ENCODE assay signal across 8 cellular contexts in genomic region chr14:76267322-76268012, GRCh38.
DNase-seq lines count a peak whose midpoint lies in the region; ATAC-seq and TF ChIP-seq lines count a peak whose summit lies in the region.

No MANE protein-coding gene starts in this region.

- H3K4me3 ChIP-seq in WI38 (ENCODE audit: low read depth, low read length) = peak overlapping the region; percentile 52
- no peak overlapping the region for H3K4me3 ChIP-seq in PC-9

- H3F3A ChIP-seq in PC-9 (ENCODE audit: insufficient read depth, low read depth) = no peaks in the 10 kb centered on the region

- no peaks in the 10 kb centered on the region for H3K9me2 ChIP-seq in PC-9 (ENCODE audit: insufficient read depth)

- no peaks in the 10 kb centered on the region for H4K20me1 ChIP-seq in PC-9 (ENCODE audit: insufficient read depth)

- no peaks in the 10 kb centered on the region; the same call in 1 of the 2 replicates for H3K9me3 ChIP-seq in PC-9 (ENCODE audit: insufficient read depth, low read depth)

- peak; percentile 34 for DNase-seq in activated CD4-positive, CD25-positive, alpha-beta regulatory T cell treated with anti-CD3 and anti-CD28 coated beads, Interleukin-2, amount 50 U/mL, for 72 hours
- no peak for DNase-seq in activated CD4-positive, CD25-positive, alpha-beta regulatory T cell (lab: John Stamatoyannopoulos, UW)
- DNase-seq in globus pallidus (ENCODE audit: low spot score) (peak; percentile 46), nucleus accumbens (lab: John Stamatoyannopoulos, UW) (peak in 46 of 56 donors; percentile 1 to 76 (median 32)), cerebellar nuclear complex (lab: John Stamatoyannopoulos, UW) (no peak), PC-9 (no peak)

- TF ChIP-seq CTCF in WI38 (IDR thresholded peaks at IDR 0.05; ENCODE audit: low read depth, low read length) (no peak), PC-9 (conservative IDR thresholded peaks at IDR 0.05) (no peak)

- H3K27me3 ChIP-seq in PC-9 (ENCODE audit: insufficient read depth, low read depth) = peaks cover 98% of the 10 kb centered on the region

- intact Hi-C loops in PC-9 (cut with micrococcal nuclease; ENCODE audit: unreplicated experiment) = no loop called here

- CTCF ChIA-PET in PC-9 (lab: Charles Lee) = no interaction called here

- H3K27ac ChIP-seq in PC-9 = no peak overlapping the region

- no peaks in the 10 kb centered on the region for H3K4me1 ChIP-seq in PC-9 (replicated peaks; ENCODE audit: insufficient read depth)

- H3K79me2 ChIP-seq in PC-9 (ENCODE audit: low read depth) = no peaks in the 10 kb centered on the region

- POLR2A ChIA-PET in PC-9 (lab: Charles Lee; ENCODE audit: unreplicated experiment) = no interaction called here

- ATAC-seq in GM18519 (IDR thresholded peaks at IDR 0.05; ENCODE audit: low FRiP score, unreplicated experiment) = no peak

- no peaks in the 10 kb centered on the region for H3K36me3 ChIP-seq in PC-9 (ENCODE audit: low read depth)

- H3K4me2 ChIP-seq in PC-9 = no peak overlapping the region

- no TSS peak for BruUV-seq in PC-9 (replicated peaks; lab: Mats Ljungman, UMichigan)

- H2AFZ ChIP-seq in PC-9 = no peak overlapping the region

Comparison
In these comparisons a context has a peak if more than half of its experiments do, and no peak if none do; other contexts are left out.
1. DNase-seq: peak in activated CD4-positive, CD25-positive, alpha-beta regulatory T cell treated with anti-CD3 and anti-CD28 coated beads, Interleukin-2, amount 50 U/mL, for 72 hours (single experiment), globus pallidus (single experiment) and nucleus accumbens (46 of 56); none in activated CD4-positive, CD25-positive, alpha-beta regulatory T cell (0 of 4), cerebellar nuclear complex (0 of 2) and PC-9 (0 of 2).